Comparison of ENCODE assay signal across 1 cellular context in genomic region chr2:137976274-137976673, GRCh38.
TF ChIP-seq lines count a peak whose summit lies in the region.

No MANE protein-coding gene starts in this region.

TF ChIP-seq in liver, 16 proteins besides CTCF, POLR2A, EP300 and RAD21:
- TF ChIP-seq REST (IDR thresholded peaks at IDR 0.05), result no peak
- no peak for TF ChIP-seq FOXA1 (IDR thresholded peaks at IDR 0.05)
- TF ChIP-seq NR2F2 (IDR thresholded peaks at IDR 0.05), result no peak
- TF ChIP-seq YY1 (IDR thresholded peaks at IDR 0.05), result no peak
- TF ChIP-seq HNF4G (IDR thresholded peaks at IDR 0.05), result no peak
- no peak for TF ChIP-seq ZBTB33 (IDR thresholded peaks at IDR 0.05)
- no peak for TF ChIP-seq RXRA (IDR thresholded peaks at IDR 0.05)
- no peak for TF ChIP-seq TAF1 (conservative IDR thresholded peaks at IDR 0.05)
- TF ChIP-seq EGR1 (IDR thresholded peaks at IDR 0.05; ENCODE audit: low read depth in 2 of 2), result no peak
